Comparison of ENCODE assay signal across 24 cellular contexts in the genomic region with DNA sequence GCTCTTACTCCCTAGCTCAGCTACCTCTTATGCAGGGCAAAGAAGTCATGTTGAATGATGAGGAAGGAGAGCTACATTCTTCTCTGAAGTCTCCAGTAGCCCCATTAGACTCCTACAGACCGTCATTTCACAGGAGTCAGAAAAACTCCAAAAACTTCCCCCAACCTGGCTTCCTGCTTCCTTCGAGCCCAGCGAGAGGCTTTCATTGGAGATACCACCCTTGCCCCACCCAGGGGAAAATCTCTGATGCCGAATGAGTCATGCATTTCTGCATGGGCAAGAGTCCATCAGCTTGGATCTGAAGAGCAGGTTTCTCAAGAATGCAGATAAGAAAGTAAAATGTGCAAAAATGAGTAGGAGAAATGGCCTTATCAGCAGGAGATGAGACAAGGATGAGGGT. TPM values are rescaled to one million over a fixed set of nuclear protein-coding genes. Genes with fewer than 3 reads are reported as not detected.
DNase-seq lines count a peak whose midpoint lies in the region; ATAC-seq and TF ChIP-seq lines count a peak whose summit lies in the region.
"Had no signal": no experiment of that assay in that cellular context is flagged by ENCODE, and none has a peak within 500 bp of the region (broad histone marks: within the 10 kb centered on the region; RNA-seq: fewer than 3 reads in every experiment).

No MANE protein-coding gene starts in this region.

- no peaks in the 10 kb centered on the region for H3K36me3 ChIP-seq in HCT116 (ENCODE audit: control insufficient read depth in 1 of 2, insufficient read depth in 2 of 2, low read length in 2 of 2)
- no peaks in the 10 kb centered on the region for H3K36me3 ChIP-seq in CD4-positive, alpha-beta memory T cell (ENCODE audit: insufficient read depth, low read length)
- H3K36me3 ChIP-seq: left lung, ovary had no signal

- no peaks in the 10 kb centered on the region for H3K9me3 ChIP-seq in HCT116 (ENCODE audit: control insufficient read depth in 1 of 2, insufficient read depth in 1 of 2, low read depth in 1 of 2, low read length in 2 of 2)
- H3K9me3 ChIP-seq in CD4-positive, alpha-beta memory T cell (ENCODE audit: control insufficient read depth in 1 of 2, low read length in 2 of 2): no peaks in the 10 kb centered on the region
- H3K9me3 ChIP-seq: body of pancreas, left lung, ovary, testis had no signal

- no peak for TF ChIP-seq POLR2A in HCT116 (IDR thresholded peaks at IDR 0.05; ENCODE audit: borderline replicate concordance, extremely low read depth, insufficient read depth, insufficient read length)

- no peaks in the 10 kb centered on the region for H3K79me2 ChIP-seq in HCT116 (ENCODE audit: insufficient read depth, low read length)

- intact Hi-C loops in HCT116 (cut with micrococcal nuclease): no loop called here
- intact Hi-C loops in CD4-positive, alpha-beta memory T cell (cut with micrococcal nuclease): no loop called here

- TF ChIP-seq CTCF in HCT116 (IDR thresholded peaks at IDR 0.05 in 2 of 3, conservative IDR thresholded peaks at IDR 0.05 in 1 of 3; ENCODE audit: borderline replicate concordance in 1 of 3, insufficient read depth in 1 of 3, low read depth in 2 of 3, low read length in 2 of 3) (no peak), fibroblast of the aortic adventitia (IDR thresholded peaks at IDR 0.05; ENCODE audit: insufficient read depth, low read length) (no peak), osteocyte (IDR thresholded peaks at IDR 0.05) (no peak)

- H3K4me1 Mint-ChIP-seq in osteocyte (ENCODE audit: unreplicated experiment): no peaks in the 10 kb centered on the region
- no peaks in the 10 kb centered on the region for H3K4me1 Mint-ChIP-seq in CD4-positive, alpha-beta memory T cell

- H3K9me2 ChIP-seq in HCT116 (ENCODE audit: insufficient read depth): no peaks in the 10 kb centered on the region

- H3K9me3 Mint-ChIP-seq in osteocyte (ENCODE audit: unreplicated experiment): no peaks in the 10 kb centered on the region
- peaks cover 0 to 4% (median under 1%) of the 10 kb centered on the region in 8 donors for H3K9me3 Mint-ChIP-seq in CD4-positive, alpha-beta memory T cell
- H3K9me3 Mint-ChIP-seq: activated T-cell treated with anti-CD3 and anti-CD28 coated beads, Interleukin-2, amount 50 U/mL, for 24 hours had no signal

- H3K27ac ChIP-seq in HCT116 (ENCODE audit: low read depth, low read length): no peak overlapping the region
- H3K27ac ChIP-seq in CD4-positive, alpha-beta memory T cell (ENCODE audit: low read depth, low read length): no peak overlapping the region
- H3K27ac ChIP-seq: body of pancreas, left lung, ovary, skin epidermis, testis had no signal

- peak overlapping the region; percentile 66 for H3K4me2 ChIP-seq in HCT116 (ENCODE audit: low read length)

- DNase-seq in HCT116 (ENCODE audit: low read depth, low spot score) (peak; percentile 15), amniotic epithelial cell (ENCODE audit: low read depth) (peak; percentile 45), fibroblast of the aortic adventitia (ENCODE audit: low read depth) (peak; percentile 43), osteocyte (ENCODE audit: extremely low spot score, unreplicated experiment) (peak; percentile 63), NCI-H748 (lab: John Stamatoyannopoulos, UW; ENCODE audit: unreplicated experiment) (no peak), superior temporal gyrus (ENCODE audit: extremely low spot score) (no peak)
- DNase-seq in CD4-positive, alpha-beta memory T cell: no peak
- no peak for DNase-seq in activated CD4-positive, CD25-positive, alpha-beta regulatory T cell (lab: John Stamatoyannopoulos, UW)
- DNase-seq: activated CD4-positive, alpha-beta T cell treated with anti-CD3 and anti-CD28 coated beads, Interleukin-2, amount 50 U/mL, for 48 hours; activated naive CD4-positive, alpha-beta T cell treated with anti-CD3 and anti-CD28 coated beads, Interleukin-2, amount 50 U/mL, for 16 hours; activated T-cell treated with anti-CD3 and anti-CD28 coated beads, Interleukin-2, amount 50 U/mL, for 24 hours; AML-193; body of pancreas; dermis blood vessel endothelial cell; left lung; NCI-H748 treated with DMSO at 0.1 percent for 48 hours; ovary; stimulated activated CD4-positive, alpha-beta T cell treated with anti-CD3 and anti-CD28 coated beads, Interleukin-4, amount 100 ng/mL, for 4 hours; stimulated activated CD8-positive, alpha-beta memory T cell treated with anti-CD3 and anti-CD28 coated beads, Interleukin-4, amount 100 ng/mL, for 48 hours; SW 1271; testis had no signal

- CTCF ChIA-PET in HCT116 (lab: Charles Lee): no interaction called here
- CTCF ChIA-PET in CD4-positive, alpha-beta memory T cell (lab: Charles Lee; ENCODE audit: partially characterized antibody): no interaction called here

- peak; percentile 80 for ATAC-seq in HCT116
- ATAC-seq: body of pancreas, left lung, Panc1 had no signal

- H3K27ac Mint-ChIP-seq in osteocyte (ENCODE audit: unreplicated experiment): no peak overlapping the region
- H3K27ac Mint-ChIP-seq in CD4-positive, alpha-beta memory T cell: no peak overlapping the region
- H3K27ac Mint-ChIP-seq: activated T-cell treated with anti-CD3 and anti-CD28 coated beads, Interleukin-2, amount 50 U/mL, for 24 hours had no signal

- peaks cover 26% of the 10 kb centered on the region for H3K27me3 Mint-ChIP-seq in osteocyte (ENCODE audit: unreplicated experiment)
- H3K27me3 Mint-ChIP-seq in CD4-positive, alpha-beta memory T cell: peaks cover 0 to 1% of the 10 kb centered on the region in 2 donors

- H3K27me3 ChIP-seq in HCT116 (ENCODE audit: insufficient read depth, low read length): no peaks in the 10 kb centered on the region
- no peaks in the 10 kb centered on the region for H3K27me3 ChIP-seq in CD4-positive, alpha-beta memory T cell (ENCODE audit: insufficient read depth, low read length)
- H3K27me3 ChIP-seq: body of pancreas, left lung, ovary, testis had no signal

- RAD21 ChIA-PET in HCT116 (lab: Charles Lee; ENCODE audit: low non-redundant PET in 1 of 2, low total read pairs in 2 of 2, uncharacterized antibody in 2 of 2, unreplicated experiment in 2 of 2): no interaction called here

- POLR2A ChIA-PET in HCT116 (lab: Charles Lee): no interaction called here
- POLR2A ChIA-PET in CD4-positive, alpha-beta memory T cell (lab: Charles Lee; ENCODE audit: partially characterized antibody): no interaction called here

- no TSS peak for BruUV-seq in HCT116 (replicated peaks; lab: Mats Ljungman, UMichigan)

- H3K4me3 Mint-ChIP-seq in osteocyte (ENCODE audit: unreplicated experiment): no peak overlapping the region
- no peak overlapping the region for H3K4me3 Mint-ChIP-seq in CD4-positive, alpha-beta memory T cell
- H3K4me3 Mint-ChIP-seq: activated T-cell treated with anti-CD3 and anti-CD28 coated beads, Interleukin-2, amount 50 U/mL, for 24 hours had no signal

- H3K4me3 ChIP-seq in HCT116 (replicated peaks in 1 of 2; ENCODE audit: low read depth in 1 of 2, low read length in 2 of 2) (peak overlapping the region in 1 of 2 experiments; percentile 26; a peak in 1 of 4 replicates), fibroblast of the aortic adventitia (ENCODE audit: low read depth, low read length) (no peak overlapping the region)
- H3K4me3 ChIP-seq in CD4-positive, alpha-beta memory T cell (ENCODE audit: low read length in 2 of 2): no peak overlapping the region
- H3K4me3 ChIP-seq: body of pancreas, left lung, ovary, skin epidermis, testis had no signal

- peaks cover 5 to 7% of the 10 kb centered on the region in 2 experiments; a peak in 1 of 4 replicates for H3K4me1 ChIP-seq in HCT116 (ENCODE audit: control insufficient read depth in 1 of 2, insufficient read depth in 2 of 2, low read length in 2 of 2)
- H3K4me1 ChIP-seq in CD4-positive, alpha-beta memory T cell (ENCODE audit: insufficient read depth, low read length): no peaks in the 10 kb centered on the region
- H3K4me1 ChIP-seq: body of pancreas, left lung, testis had no signal

- no peak overlapping the region for H3K9ac ChIP-seq in HCT116 (ENCODE audit: low read length)

- H2AFZ ChIP-seq in HCT116 (ENCODE audit: low read depth, low read length, poor library complexity, severe bottlenecking): no peak overlapping the region

- no peaks in the 10 kb centered on the region for H4K20me1 ChIP-seq in HCT116 (ENCODE audit: insufficient read depth)

- TF ChIP-seq RAD21 in HCT116 (IDR thresholded peaks at IDR 0.05; ENCODE audit: low read depth): no peak

- H3K36me3 Mint-ChIP-seq in osteocyte (ENCODE audit: unreplicated experiment): no peaks in the 10 kb centered on the region
- no peaks in the 10 kb centered on the region for H3K36me3 Mint-ChIP-seq in CD4-positive, alpha-beta memory T cell

TF ChIP-seq in HCT116, 20 proteins besides CTCF, POLR2A, EP300 and RAD21:
- TF ChIP-seq, protein P1, sequence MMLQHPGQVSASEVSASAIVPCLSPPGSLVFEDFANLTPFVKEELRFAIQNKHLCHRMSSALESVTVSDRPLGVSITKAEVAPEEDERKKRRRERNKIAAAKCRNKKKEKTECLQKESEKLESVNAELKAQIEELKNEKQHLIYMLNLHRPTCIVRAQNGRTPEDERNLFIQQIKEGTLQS (IDR thresholded peaks at IDR 0.05): no peak
- TF ChIP-seq ZFX (IDR thresholded peaks at IDR 0.05) (no peak), FOSL1 (IDR thresholded peaks at IDR 0.05; ENCODE audit: low read depth) (no peak), TCF7L2 (IDR thresholded peaks at IDR 0.05; ENCODE audit: borderline replicate concordance, extremely low read depth, insufficient read depth, insufficient read length) (no peak), JUND (IDR thresholded peaks at IDR 0.05) (peak; percentile 44; the same call in 1 of the 2 replicates)

RNA-seq across cellular contexts. Expression of a gene that starts 53.0 kb away (rescaled TPM):
- total RNA-seq in HCT116 (2021; ENCODE audit: unreplicated experiment): not detected
- polyA plus RNA-seq in HCT116 (2012): not detected in 2 replicates
- not detected in 2 replicates for total RNA-seq in fibroblast of the aortic adventitia (ENCODE audit: low replicate concordance)
- total RNA-seq in osteocyte: not detected in 2 replicates
- total RNA-seq in CD4-positive, alpha-beta memory T cell: not detected
- polyA plus RNA-seq in CD4-positive, alpha-beta memory T cell: not detected
- total RNA-seq: dermis blood vessel endothelial cell, H1, ovary had no signal
- polyA plus RNA-seq: H1, ovary had no signal

Comparison
In these comparisons a context has a peak if more than half of its experiments do, and no peak if none do; other contexts are left out.
1. DNase-seq: peak in HCT116 (single experiment), amniotic epithelial cell (single experiment), fibroblast of the aortic adventitia (single experiment) and osteocyte (single experiment); none in CD4-positive, alpha-beta memory T cell (0 of 5), NCI-H748 (single experiment), activated CD4-positive, CD25-positive, alpha-beta regulatory T cell (0 of 4) and superior temporal gyrus (single experiment).